Comparison of ENCODE assay signal across 8 cellular contexts in genomic region chr20:6636209-6637159, GRCh38.
A peak's percentile ranks its signal among the peaks of the same experiment; 100 is the strongest.
DNase-seq lines count a peak whose midpoint lies in the region; ATAC-seq, FAIRE-seq and TF ChIP-seq lines count a peak whose summit lies in the region.

No MANE protein-coding gene starts in this region.

- H3K36me3 Mint-ChIP-seq in neural crest cell (ENCODE audit: low read depth) = no peaks in the 10 kb centered on the region

- TF ChIP-seq POLR2A in H54 (IDR thresholded peaks at IDR 0.05; ENCODE audit: low read depth, low read length) = no peak

- no peak overlapping the region for H3K27ac Mint-ChIP-seq in neural crest cell (ENCODE audit: unreplicated experiment)

- FAIRE-seq in H54 (lab: Jason Lieb, UNC) = no peak

- ATAC-seq in HG03066 (IDR thresholded peaks at IDR 0.05; ENCODE audit: low read depth, unreplicated experiment) (peak; percentile 51), esophagus mucosa (peak; percentile 75), GM18861 (IDR thresholded peaks at IDR 0.05; ENCODE audit: unreplicated experiment) (no peak)

- peak; percentile 26 for DNase-seq in CD1c-positive myeloid dendritic cell (ENCODE audit: extremely low spot score)
- DNase-seq in OCI-M1 (lab: John Stamatoyannopoulos, UW) = peak; percentile 73
- no peak for DNase-seq in neural crest cell (ENCODE audit: low read depth, low spot score)
- no peak for DNase-seq in H54 (ENCODE audit: insufficient read length, low spot score)
- no peak for DNase-seq in central memory CD4-positive, alpha-beta T cell

- peak; percentile 69 for TF ChIP-seq CTCF in neural crest cell (conservative IDR thresholded peaks at IDR 0.05)

- no peak overlapping the region for H3K4me3 Mint-ChIP-seq in neural crest cell

- peaks cover 9% of the 10 kb centered on the region for H3K9me3 Mint-ChIP-seq in neural crest cell

- H3K27me3 Mint-ChIP-seq in neural crest cell (ENCODE audit: low read depth) = peaks cover 8% of the 10 kb centered on the region

- no peaks in the 10 kb centered on the region for H3K4me1 Mint-ChIP-seq in neural crest cell

Comparison
In these comparisons a context has a peak if more than half of its experiments do, and no peak if none do; other contexts are left out.
1. DNase-seq: peak in CD1c-positive myeloid dendritic cell (single experiment) and OCI-M1 (single experiment); none in neural crest cell (single experiment), H54 (single experiment) and central memory CD4-positive, alpha-beta T cell (single experiment).